8 cellular contexts compared by ENCODE assay signal in the genomic region with DNA sequence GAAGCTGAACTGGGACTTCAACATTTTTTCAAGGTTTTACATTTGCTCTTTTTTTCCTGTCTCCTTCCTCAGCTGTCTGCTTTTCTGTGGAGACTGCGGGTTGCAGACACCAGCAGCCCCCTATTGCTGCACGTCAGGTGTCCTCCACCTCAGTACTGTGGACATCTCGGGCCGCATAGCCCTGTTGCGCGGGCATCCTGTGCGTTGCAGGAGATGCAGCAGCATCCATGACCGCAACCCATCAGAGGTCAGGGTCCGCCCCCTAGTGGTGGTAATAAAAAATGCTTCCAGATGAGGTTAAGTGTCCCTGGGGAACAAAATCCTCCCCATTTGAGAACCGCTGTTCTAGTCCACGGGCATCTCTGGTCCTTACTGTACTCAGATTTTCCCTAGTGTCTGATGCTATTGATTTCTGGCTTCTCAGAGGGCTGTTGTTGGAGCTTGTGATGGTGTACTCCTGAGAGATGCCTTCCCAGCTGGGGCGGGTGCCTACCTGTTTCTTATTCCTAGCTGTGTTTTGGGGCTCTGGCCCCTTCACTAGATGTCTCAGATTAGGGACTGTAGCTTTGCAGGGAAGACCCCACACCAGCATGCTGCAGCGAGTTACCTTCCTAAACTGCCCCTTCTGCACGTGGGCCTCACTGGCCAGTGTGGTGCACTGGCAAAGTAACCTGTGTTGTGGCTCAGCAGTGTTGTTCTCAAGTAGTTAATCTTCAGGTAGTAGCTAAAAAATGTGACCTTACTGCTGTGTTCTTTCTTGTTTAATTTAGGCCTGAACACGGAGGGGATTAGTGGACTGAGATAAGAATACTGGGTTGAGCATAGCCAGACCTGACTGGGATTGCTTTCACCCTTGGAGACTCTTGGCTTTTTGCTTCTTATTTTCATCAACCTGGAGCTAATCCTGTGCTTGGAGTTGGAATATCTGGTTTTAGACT. TPM values are rescaled to one million over a fixed set of nuclear protein-coding genes. Genes with fewer than 3 reads are reported as not detected.
DNase-seq lines count a peak whose midpoint lies in the region; ATAC-seq and TF ChIP-seq lines count a peak whose summit lies in the region.

No MANE protein-coding gene starts in this region.

- H3K9me3 ChIP-seq in lung (ENCODE audit: control insufficient read depth in 2 of 2, insufficient read depth in 1 of 2, low read length in 1 of 2), result no peaks in the 10 kb centered on the region

- no peaks in the 10 kb centered on the region for H3K27me3 ChIP-seq in lung (ENCODE audit: control insufficient read depth, insufficient read depth)

- ATAC-seq in GM18867 (IDR thresholded peaks at IDR 0.05; ENCODE audit: unreplicated experiment), result peak; percentile 82
- ATAC-seq in HG03432 (IDR thresholded peaks at IDR 0.05; ENCODE audit: unreplicated experiment), result peak; percentile 84
- ATAC-seq in lung (ENCODE audit: insufficient read depth, low FRiP score), result peak; percentile 89

- peaks cover 2 to 4% of the 10 kb centered on the region in 2 donors for H3K36me3 ChIP-seq in lung (ENCODE audit: control insufficient read depth in 2 of 2, insufficient read depth in 2 of 2, low read length in 2 of 2)

- 25 to 27% methylated on average over 15 of the region's 15 CpGs for WGBS in lung, 2 donors

- no peak overlapping the region for H3K27ac ChIP-seq in lung (ENCODE audit: low read depth in 1 of 2, low read length in 1 of 2)

- peaks cover 0 to 2% of the 10 kb centered on the region in 2 donors for H3K4me1 ChIP-seq in lung (ENCODE audit: control insufficient read depth in 2 of 2, insufficient read depth in 2 of 2, low read length in 2 of 2)

- H3K4me3 ChIP-seq in lung, result no peak overlapping the region

- DNase-seq in AG08396 (ENCODE audit: low spot score), result peak; percentile 82
- DNase-seq in NCI-H526 (lab: John Stamatoyannopoulos, UW), result peak; percentile 47 to 76
- peak; percentile 60 to 63 for DNase-seq in activated CD4-positive, alpha-beta T cell treated with anti-CD3 and anti-CD28 coated beads, Interleukin-2, amount 50 U/mL, for 4 hours
- DNase-seq in dermis microvascular lymphatic vessel endothelial cell (ENCODE audit: low read depth in 2 of 2), result peak; percentile 58 to 81
- peak; percentile 79 for DNase-seq in lung (ENCODE audit: low spot score)
- peak; percentile 40 for DNase-seq in stimulated activated CD8-positive, alpha-beta memory T cell treated with anti-CD3 and anti-CD28 coated beads, Interleukin-12 subunit alpha, Interleukin-12 subunit beta, amount 100 ng/mL, for 24 hours (ENCODE audit: extremely low read depth)

- peak; percentile 88 for TF ChIP-seq CTCF in lung (IDR thresholded peaks at IDR 0.05; ENCODE audit: control extremely low read depth, extremely low read depth)

RNA-seq across cellular contexts. Expression of gene NSD2, which starts 28.2 kb away (rescaled TPM):
- total RNA-seq in dermis microvascular lymphatic vessel endothelial cell (33.9 and 39.8 TPM in 2 replicates), lung (10 to 100 TPM; 41.7 to 66.2 TPM)
- 10 to 100 TPM; 12.7 to 14.8 TPM for polyA plus RNA-seq in lung

RNA-seq across cellular contexts. Expression of gene LETM1, which starts 43.5 kb away (rescaled TPM):
- total RNA-seq in dermis microvascular lymphatic vessel endothelial cell (68.3 and 76.4 TPM in 2 replicates), lung (10 to 100 TPM; 31.1 to 47.1 TPM)
- 10 to 100 TPM; 21.7 to 22.6 TPM for polyA plus RNA-seq in lung
